26 cellular contexts compared by ENCODE assay signal in genomic region chr1:37244083-37244480, GRCh38.
DNase-seq lines count a peak whose midpoint lies in the region; FAIRE-seq and TF ChIP-seq lines count a peak whose summit lies in the region.
"Had no signal": no experiment of that assay in that cellular context is flagged by ENCODE, and none has a peak within 500 bp of the region (broad histone marks: within the 10 kb centered on the region; RNA-seq: fewer than 3 reads in every experiment).

No MANE protein-coding gene starts in this region.

- TF ChIP-seq RAD21 in H1 (IDR thresholded peaks at IDR 0.05 in 1 of 2, conservative IDR thresholded peaks at IDR 0.05 in 1 of 2; ENCODE audit: low read depth in 2 of 2, low read length in 2 of 2), result no peak

- H2BK120ac ChIP-seq in H1 (replicated peaks; ENCODE audit: low read depth, low read length), result no peak overlapping the region

- H2BK15ac ChIP-seq in H1 (ENCODE audit: low read length), result peak overlapping the region; percentile 54; the same call in 1 of the 2 replicates

- TF ChIP-seq CTCF in H1 (IDR thresholded peaks at IDR 0.05; ENCODE audit: control extremely low read depth in 1 of 3, insufficient read depth in 1 of 3, low read depth in 1 of 3, low read length in 3 of 3) (no peak), neural progenitor cell (IDR thresholded peaks at IDR 0.05) (no peak), osteocyte (IDR thresholded peaks at IDR 0.05) (no peak), MCF 10A (IDR thresholded peaks at IDR 0.05; ENCODE audit: unreplicated experiment) (no peak)

- H3K9ac ChIP-seq in H1 (replicated peaks in 1 of 4; ENCODE audit: extremely low read depth in 1 of 4, low read depth in 3 of 4, low read length in 3 of 4) (no peak overlapping the region), neural progenitor cell (no peak overlapping the region)
- H3K9ac ChIP-seq: BLaER1 had no signal

- no peak overlapping the region for H3K23ac ChIP-seq in H1 (ENCODE audit: insufficient read length)

- H3K23me2 ChIP-seq in H1 (ENCODE audit: low read depth, low read length), result no peaks in the 10 kb centered on the region

- DNase-seq in H1 (ENCODE audit: low read depth in 1 of 2, low spot score in 2 of 2), result peak in 1 of 2 experiments; percentile 35
- DNase-seq in neural progenitor cell (ENCODE audit: low spot score), result no peak
- DNase-seq in osteocyte (ENCODE audit: extremely low spot score, unreplicated experiment), result peak; percentile 75
- no peak for DNase-seq in MCF 10A (ENCODE audit: unreplicated experiment)
- no peak for DNase-seq in iPS-NIHi7 (ENCODE audit: extremely low spot score)
- DNase-seq in HCEC 1CT, result no peak
- DNase-seq: 8988T; ACHN; BE2C; C1 segment of cervical spinal cord; CD4-positive, alpha-beta memory T cell; CD4-positive, CD25-positive, alpha-beta regulatory T cell; CD8-positive, alpha-beta memory T cell; DMS 273 treated with DMSO at 0.1 percent for 48 hours; DMS153; DMS53; DMS79; DND-41; EL; GDM1 had no signal

- H3K4me3 Mint-ChIP-seq in neural progenitor cell (no peak overlapping the region), osteocyte (ENCODE audit: unreplicated experiment) (no peak overlapping the region), MCF 10A (ENCODE audit: unreplicated experiment) (no peak overlapping the region)
- H3K4me3 Mint-ChIP-seq: CD14-positive monocyte; CD4-positive, alpha-beta memory T cell; CD4-positive, CD25-positive, alpha-beta regulatory T cell; CD8-positive, alpha-beta memory T cell had no signal

- H3K36me3 ChIP-seq in H1 (ENCODE audit: control insufficient read depth in 2 of 4, insufficient read depth in 4 of 4, low read length in 3 of 4) (no peaks in the 10 kb centered on the region), neural progenitor cell (no peaks in the 10 kb centered on the region)
- H3K36me3 ChIP-seq: BE2C, BLaER1 had no signal

- H2BK5ac ChIP-seq in H1 (ENCODE audit: low read depth, low read length), result no peak overlapping the region

- no peak overlapping the region for H3K4me3 ChIP-seq in H1 (ENCODE audit: extremely low read depth in 1 of 4, insufficient read depth in 2 of 4, low read depth in 3 of 4, low read length in 4 of 4)
- H3K4me3 ChIP-seq in neural progenitor cell, result no peak overlapping the region
- H3K4me3 ChIP-seq: BLaER1, GM12878 had no signal

- no peak overlapping the region for H3K14ac ChIP-seq in H1 (ENCODE audit: insufficient read length)

- H3K4me2 ChIP-seq in H1 (ENCODE audit: insufficient read depth in 1 of 2, low read depth in 2 of 2, low read length in 2 of 2) (no peak overlapping the region), neural progenitor cell (peak overlapping the region; percentile 57)
- H3K4me2 ChIP-seq: BLaER1 had no signal

- H4K8ac ChIP-seq in H1 (ENCODE audit: extremely low read depth, insufficient read depth, low read length), result no peak overlapping the region

- H3K4me1 Mint-ChIP-seq in neural progenitor cell (peaks cover 19% of the 10 kb centered on the region), osteocyte (ENCODE audit: unreplicated experiment) (no peaks in the 10 kb centered on the region), MCF 10A (ENCODE audit: insufficient read depth, unreplicated experiment) (no peaks in the 10 kb centered on the region)
- H3K4me1 Mint-ChIP-seq: CD14-positive monocyte; CD4-positive, CD25-positive, alpha-beta regulatory T cell; CD8-positive, alpha-beta memory T cell had no signal

- H3K4ac ChIP-seq in H1 (replicated peaks; ENCODE audit: insufficient read length, low read depth, low read length), result no peak overlapping the region

- H3K27me3 Mint-ChIP-seq in neural progenitor cell (ENCODE audit: insufficient read depth, low read depth) (peaks cover 15% of the 10 kb centered on the region), osteocyte (ENCODE audit: unreplicated experiment) (no peaks in the 10 kb centered on the region), MCF 10A (ENCODE audit: insufficient read depth, unreplicated experiment) (peaks cover 27% of the 10 kb centered on the region)
- H3K27me3 Mint-ChIP-seq: CD4-positive, CD25-positive, alpha-beta regulatory T cell had no signal

- H3K9me3 ChIP-seq in H1 (ENCODE audit: insufficient read depth in 2 of 2, low read depth in 1 of 2, low read length in 1 of 2) (no peaks in the 10 kb centered on the region), neural progenitor cell (ENCODE audit: low read depth) (no peaks in the 10 kb centered on the region)
- H3K9me3 ChIP-seq: BE2C, BLaER1 had no signal

- H2AFZ ChIP-seq in H1 (ENCODE audit: low read length), result no peak overlapping the region
- no peak overlapping the region for H2AFZ ChIP-seq in neural progenitor cell (replicated peaks)

- H4K5ac ChIP-seq in H1 (ENCODE audit: insufficient read length, low read depth, low read length), result no peak overlapping the region

- H3K27ac ChIP-seq in H1 (ENCODE audit: low read depth, low read length), result no peak overlapping the region
- H3K27ac ChIP-seq in neural progenitor cell, result no peak overlapping the region
- H3K27ac ChIP-seq: BLaER1 had no signal

- BruUV-seq in MCF 10A (replicated peaks; lab: Mats Ljungman, UMichigan), result no TSS peak

- H3F3A ChIP-seq in neural progenitor cell (ENCODE audit: low read depth), result peaks cover 13% of the 10 kb centered on the region

- 0 out of 2 replicates have a peak overlapping the region, but pooled peaks have one; percentile 21 for H2BK20ac ChIP-seq in H1 (ENCODE audit: low read length)

- intact Hi-C loops in MCF 10A (cut with micrococcal nuclease), result no loop called here

- FAIRE-seq in H1 (lab: Jason Lieb, UNC), result no peak
- FAIRE-seq: A204.1, GM12878, GM12892, GM18507 had no signal

- H4K20me1 ChIP-seq in H1 (replicated peaks in 1 of 2; ENCODE audit: control insufficient read depth in 1 of 2, insufficient read depth in 2 of 2, low read length in 2 of 2) (no peaks in the 10 kb centered on the region), neural progenitor cell (ENCODE audit: low read depth) (no peaks in the 10 kb centered on the region)
- H4K20me1 ChIP-seq: BLaER1 had no signal

- H2BK12ac ChIP-seq in H1 (ENCODE audit: low read depth, low read length), result 0 out of 2 replicates have a peak overlapping the region, but pooled peaks have one; percentile 56

- H3K4me1 ChIP-seq in H1 (replicated peaks in 1 of 4; ENCODE audit: control insufficient read depth in 3 of 4, insufficient read depth in 4 of 4, low read length in 3 of 4), result peaks cover 0 to 20% (median 10%) of the 10 kb centered on the region in 4 experiments; a peak in 5 of 7 replicates
- peaks cover 27% of the 10 kb centered on the region for H3K4me1 ChIP-seq in neural progenitor cell
- H3K4me1 ChIP-seq: BE2C, BLaER1 had no signal

- H3K79me2 ChIP-seq in H1 (ENCODE audit: control insufficient read depth in 1 of 2, insufficient read depth in 2 of 2, low read length in 2 of 2) (no peaks in the 10 kb centered on the region), neural progenitor cell (ENCODE audit: low read depth) (no peaks in the 10 kb centered on the region)

- H2AK5ac ChIP-seq in H1 (ENCODE audit: low read depth, low read length), result no peak overlapping the region

- no peaks in the 10 kb centered on the region for H3K9me3 Mint-ChIP-seq in neural progenitor cell
- no peaks in the 10 kb centered on the region for H3K9me3 Mint-ChIP-seq in osteocyte (ENCODE audit: unreplicated experiment)
- H3K9me3 Mint-ChIP-seq in MCF 10A (ENCODE audit: unreplicated experiment), result no peaks in the 10 kb centered on the region
- H3K9me3 Mint-ChIP-seq: CD14-positive monocyte had no signal

- no peak overlapping the region for H3K56ac ChIP-seq in H1 (replicated peaks; ENCODE audit: insufficient read length, low read depth, low read length)

- no peaks in the 10 kb centered on the region; a peak in 1 of 7 replicates for H3K27me3 ChIP-seq in H1 (replicated peaks in 1 of 4; ENCODE audit: control insufficient read depth in 3 of 4, extremely low read depth in 1 of 4, insufficient read depth in 3 of 4, low read length in 3 of 4)
- no peaks in the 10 kb centered on the region for H3K27me3 ChIP-seq in neural progenitor cell
- H3K27me3 ChIP-seq: BE2C, BLaER1 had no signal

- H3K79me1 ChIP-seq in H1 (ENCODE audit: low read depth, low read length), result no peaks in the 10 kb centered on the region

- no peak for TF ChIP-seq EP300 in H1 (IDR thresholded peaks at IDR 0.05; ENCODE audit: borderline replicate concordance in 1 of 2, low read depth in 2 of 2, low read length in 2 of 2)

- POLR2A ChIA-PET in H1 (lab: Charles Lee; ENCODE audit: partially characterized antibody), result interaction anchor here (0.9 to 1.3 kb wide), 3 partner anchors 9 to 180 kb away, joined by 4 to 5 read pairs (median 4); no protein-coding TSS in a partner anchor
- POLR2A ChIA-PET in MCF 10A (lab: Yijun Ruan, JAX), result no interaction called here

- H3K36me3 Mint-ChIP-seq in neural progenitor cell (no peaks in the 10 kb centered on the region), osteocyte (ENCODE audit: unreplicated experiment) (no peaks in the 10 kb centered on the region), MCF 10A (ENCODE audit: insufficient read depth, unreplicated experiment) (peaks cover 6% of the 10 kb centered on the region)
- H3K36me3 Mint-ChIP-seq: CD14-positive monocyte; CD4-positive, alpha-beta memory T cell; CD4-positive, CD25-positive, alpha-beta regulatory T cell; CD8-positive, alpha-beta memory T cell had no signal

- peak overlapping the region; percentile 26 for H4K91ac ChIP-seq in H1 (replicated peaks; ENCODE audit: insufficient read length, low read length)

- H3K18ac ChIP-seq in H1 (ENCODE audit: extremely low read depth, low read length), result 0 out of 2 replicates have a peak overlapping the region, but pooled peaks have one; percentile 41

- 86% methylated on average over 4 of the region's 6 CpGs; no CpG with 5 or more reads in 1 of the 2 experiments for WGBS in H1 (ENCODE audit: extremely low coverage in 1 of 2, insufficient coverage in 1 of 2, insufficient read length in 1 of 2, insufficient replicate concordance in 2 of 2, low coverage in 1 of 2, low lambda C conversion rate in 2 of 2, missing lambda C conversion rate in 1 of 2), 2 experiments

- H3K27ac Mint-ChIP-seq in neural progenitor cell (no peak overlapping the region), osteocyte (ENCODE audit: unreplicated experiment) (no peak overlapping the region), MCF 10A (ENCODE audit: low read depth, unreplicated experiment) (no peak overlapping the region)
- H3K27ac Mint-ChIP-seq: CD14-positive monocyte; CD4-positive, alpha-beta memory T cell; CD4-positive, CD25-positive, alpha-beta regulatory T cell; CD8-positive, alpha-beta memory T cell had no signal

- CTCF ChIA-PET in H1 (lab: Charles Lee; ENCODE audit: partially characterized antibody) (interaction anchor here (2.1 kb wide), 1 partner anchor 11 kb away, joined by 10 read pairs; no protein-coding TSS in a partner anchor), MCF 10A (lab: Yijun Ruan, JAX) (interaction anchor here (0.6 kb wide), 1 partner anchor 1644 kb away, joined by 3 read pairs; no protein-coding TSS in a partner anchor)

- TF ChIP-seq POLR2A in H1 (IDR thresholded peaks at IDR 0.05; ENCODE audit: control extremely low read depth in 1 of 2, low read depth in 2 of 2, low read length in 2 of 2), result no peak
